15 cellular contexts compared by ENCODE assay signal in the genomic region with DNA sequence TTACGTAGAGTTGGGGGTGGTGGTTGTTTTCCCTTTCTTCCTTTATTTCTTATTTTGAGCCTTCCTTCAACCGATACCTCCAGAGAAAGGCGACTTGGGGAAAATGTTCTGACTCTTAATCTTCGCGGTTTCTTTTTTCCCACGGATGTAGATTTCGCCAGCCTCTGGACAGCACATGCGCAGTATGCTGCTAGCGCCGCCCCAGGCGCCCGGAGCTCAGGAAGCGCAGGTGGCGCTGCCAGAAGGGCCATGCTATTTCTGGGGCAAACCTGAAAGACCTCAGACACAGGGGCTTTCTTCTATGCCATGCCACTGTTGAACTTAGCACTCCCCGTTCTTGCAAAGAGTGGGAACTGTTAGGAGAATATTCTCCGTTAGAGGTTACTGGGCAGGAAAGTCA.
"Had no signal": no experiment of that assay in that cellular context is flagged by ENCODE, and none has a peak within 500 bp of the region (broad histone marks: within the 10 kb centered on the region; RNA-seq: fewer than 3 reads in every experiment).

No MANE protein-coding gene starts in this region.

- H3K36me3 ChIP-seq: neutrophil had no signal

- H3K36me3 Mint-ChIP-seq: activated naive CD8-positive, alpha-beta T cell treated with anti-CD3 and anti-CD28 coated beads, Interleukin-2, amount 10 ng/mL, durations not matched to agents 7 days and 5 days; naive thymus-derived CD8-positive, alpha-beta T cell; stimulated activated effector memory CD8-positive, alpha-beta T cell treated with anti-CD3 and anti-CD28 coated beads, Interleukin-12 subunit alpha, Interleukin-12 subunit beta, amount 100 ng/mL, for 72 hours; WTC11 had no signal

- H3K27me3 Mint-ChIP-seq: activated CD4-positive, alpha-beta T cell treated with anti-CD3 and anti-CD28 coated beads, Interleukin-2, amount 10 ng/mL, durations not matched to agents 7 days and 5 days had no signal

- H3K9me3 ChIP-seq: mucosa of descending colon, neutrophil had no signal

- ATAC-seq: mucosa of descending colon; naive thymus-derived CD8-positive, alpha-beta T cell; stimulated activated effector memory CD8-positive, alpha-beta T cell treated with anti-CD3 and anti-CD28 coated beads, Interleukin-12 subunit alpha, Interleukin-12 subunit beta, amount 100 ng/mL, for 72 hours; T-helper 17 cell; WTC11 had no signal

- H3K4me3 Mint-ChIP-seq: activated CD4-positive, alpha-beta T cell treated with anti-CD3 and anti-CD28 coated beads, Interleukin-2, amount 10 ng/mL, durations not matched to agents 7 days and 5 days; activated naive CD8-positive, alpha-beta T cell treated with anti-CD3 and anti-CD28 coated beads, Interleukin-2, amount 10 ng/mL, durations not matched to agents 7 days and 5 days; naive thymus-derived CD8-positive, alpha-beta T cell; stimulated activated effector memory CD8-positive, alpha-beta T cell treated with anti-CD3 and anti-CD28 coated beads, Interleukin-12 subunit alpha, Interleukin-12 subunit beta, amount 100 ng/mL, for 72 hours; T-helper 17 cell; type B pancreatic cell; WTC11 had no signal

- H3K4me3 ChIP-seq: mucosa of descending colon had no signal

- H3K9me3 Mint-ChIP-seq: activated CD4-positive, alpha-beta T cell treated with anti-CD3 and anti-CD28 coated beads, Interleukin-2, amount 10 ng/mL, durations not matched to agents 7 days and 5 days; type B pancreatic cell; WTC11 had no signal

- FAIRE-seq: endometrium, islet of Langerhans had no signal

- H3K4me1 Mint-ChIP-seq: activated CD4-positive, alpha-beta T cell treated with anti-CD3 and anti-CD28 coated beads, Interleukin-2, amount 10 ng/mL, durations not matched to agents 7 days and 5 days; activated naive CD8-positive, alpha-beta T cell treated with anti-CD3 and anti-CD28 coated beads, Interleukin-2, amount 10 ng/mL, durations not matched to agents 7 days and 5 days; stimulated activated effector memory CD8-positive, alpha-beta T cell treated with anti-CD3 and anti-CD28 coated beads, Interleukin-12 subunit alpha, Interleukin-12 subunit beta, amount 100 ng/mL, for 72 hours; T-helper 17 cell had no signal

- H3K27ac ChIP-seq: dorsolateral prefrontal cortex, neutrophil had no signal

- H3K27ac Mint-ChIP-seq: activated CD4-positive, alpha-beta T cell treated with anti-CD3 and anti-CD28 coated beads, Interleukin-2, amount 10 ng/mL, durations not matched to agents 7 days and 5 days; activated naive CD8-positive, alpha-beta T cell treated with anti-CD3 and anti-CD28 coated beads, Interleukin-2, amount 10 ng/mL, durations not matched to agents 7 days and 5 days; stimulated activated effector memory CD8-positive, alpha-beta T cell treated with anti-CD3 and anti-CD28 coated beads, Interleukin-12 subunit alpha, Interleukin-12 subunit beta, amount 100 ng/mL, for 72 hours; T-helper 17 cell; type B pancreatic cell; WTC11 had no signal

- DNase-seq: activated CD4-positive, alpha-beta T cell treated with anti-CD3 and anti-CD28 coated beads, Interleukin-2, amount 10 ng/mL, durations not matched to agents 7 days and 5 days; activated CD8-positive, alpha-beta memory T cell treated with anti-CD3 and anti-CD28 coated beads for 24 hours; activated naive CD4-positive, alpha-beta T cell; activated naive CD8-positive, alpha-beta T cell treated with anti-CD3 and anti-CD28 coated beads, Interleukin-2, amount 10 ng/mL, durations not matched to agents 7 days and 5 days; dorsolateral prefrontal cortex; mucosa of descending colon; naive thymus-derived CD8-positive, alpha-beta T cell; substantia nigra; T-helper 17 cell had no signal
